ENCODE assay signal across 1 cellular context in genomic region chr14:96060161-96060933, GRCh38.
TF ChIP-seq lines count a peak whose summit lies in the region.

No MANE protein-coding gene starts in this region.

TF ChIP-seq in SK-N-SH treated with all-trans-retinoic acid at 6 μM for 48 hours, 23 proteins besides CTCF, POLR2A, EP300 and RAD21 (continued from another document):
- TF ChIP-seq TSHZ2 (CRISPR knock-in tag; IDR thresholded peaks at IDR 0.05) (no peak), CSDC2 (CRISPR knock-in tag; IDR thresholded peaks at IDR 0.05) (no peak), ZNF565 (CRISPR knock-in tag; conservative IDR thresholded peaks at IDR 0.05; ENCODE audit: low read depth) (no peak), PPARA (CRISPR knock-in tag; IDR thresholded peaks at IDR 0.05; ENCODE audit: borderline replicate concordance) (no peak), GLIS3 (CRISPR knock-in tag; IDR thresholded peaks at IDR 0.05) (no peak), ZNF70 (CRISPR knock-in tag; IDR thresholded peaks at IDR 0.05) (no peak), ZNF8 (CRISPR knock-in tag; IDR thresholded peaks at IDR 0.05) (no peak), ISL1 (CRISPR knock-in tag; IDR thresholded peaks at IDR 0.05) (no peak)
TF ChIP-seq in SK-N-SH treated with all-trans-retinoic acid at 6 μM for 48 hours: peak in this region for 0.
